29 cellular contexts compared by ENCODE assay signal in the genomic region with DNA sequence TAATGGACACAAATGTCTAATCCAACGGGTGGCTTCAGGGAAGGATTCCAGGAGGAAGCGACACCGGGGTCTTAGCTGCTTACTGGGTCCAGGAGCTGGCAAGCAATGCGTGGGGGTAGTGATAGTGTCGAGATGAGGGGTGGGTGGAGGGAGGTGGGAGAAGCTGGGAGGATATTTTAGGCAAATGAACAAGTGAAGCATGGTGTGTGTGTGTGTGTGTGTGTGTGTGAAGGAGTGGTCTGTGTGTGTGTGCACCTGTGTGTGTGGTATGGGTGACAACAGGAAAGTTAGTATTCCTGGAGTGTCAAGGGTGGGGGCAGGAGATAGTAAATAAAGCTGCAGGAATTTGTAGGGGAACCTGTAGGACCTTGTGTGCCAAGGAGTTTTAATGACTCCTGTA.
"Had no signal": no experiment of that assay in that cellular context is flagged by ENCODE, and none has a peak within 500 bp of the region (broad histone marks: within the 10 kb centered on the region; RNA-seq: fewer than 3 reads in every experiment).

No MANE protein-coding gene starts in this region.

- H3K27ac Mint-ChIP-seq: natural killer cell treated with Interleukin-12 subunit alpha and Interleukin-12 subunit beta and Interleukin-15 and Interleukin-18, amount 100 ng/mL, for 72 hours; nephron progenitor cell; progenitor cell of endocrine pancreas; stimulated activated effector memory CD8-positive, alpha-beta T cell treated with anti-CD3 and anti-CD28 coated beads, Interleukin-12 subunit alpha, Interleukin-12 subunit beta, amount 100 ng/mL, for 72 hours; stimulated activated naive CD8-positive, alpha-beta T cell treated with anti-CD3 and anti-CD28 coated beads, Interleukin-15, amount 100 ng/mL, for 72 hours; type B pancreatic cell had no signal

- H3K36me3 ChIP-seq: neutrophil, pancreas, right lobe of liver, sigmoid colon, suprapubic skin, tibial artery, transverse colon, upper lobe of right lung, uterus had no signal

- H3K4me1 ChIP-seq: pancreas, psoas muscle, right lobe of liver, testis, tibial artery, transverse colon, upper lobe of right lung, uterus had no signal

- H3K36me3 Mint-ChIP-seq: naive thymus-derived CD8-positive, alpha-beta T cell; natural killer cell treated with Interleukin-12 subunit alpha and Interleukin-12 subunit beta and Interleukin-15 and Interleukin-18, amount 100 ng/mL, for 72 hours; stimulated activated effector memory CD8-positive, alpha-beta T cell treated with anti-CD3 and anti-CD28 coated beads, Interleukin-12 subunit alpha, Interleukin-12 subunit beta, amount 100 ng/mL, for 72 hours; type B pancreatic cell had no signal

- H3K4me1 Mint-ChIP-seq: neural crest cell; stimulated activated effector memory CD8-positive, alpha-beta T cell treated with anti-CD3 and anti-CD28 coated beads, Interleukin-12 subunit alpha, Interleukin-12 subunit beta, amount 100 ng/mL, for 72 hours had no signal

- DNase-seq: naive thymus-derived CD8-positive, alpha-beta T cell; nephron progenitor cell; nucleus accumbens; pancreas; psoas muscle; right cardiac atrium; right lobe of liver; sigmoid colon; small intestine; stimulated activated CD4-positive, alpha-beta T cell treated with anti-CD3 and anti-CD28 coated beads, Interleukin-15, amount 100 ng/mL, for 24 hours; stimulated activated CD4-positive, alpha-beta T cell treated with anti-CD3 and anti-CD28 coated beads, Interleukin-2, amount 100 ng/mL, for 24 hours; stimulated activated CD4-positive, alpha-beta T cell treated with anti-CD3 and anti-CD28 coated beads, Interleukin-2, amount 100 ng/mL, for 48 hours; stimulated activated CD4-positive, alpha-beta T cell treated with anti-CD3 and anti-CD28 coated beads, Interleukin-4, amount 100 ng/mL, for 24 hours; stimulated activated naive CD4-positive, alpha-beta T cell; stimulated activated naive CD8-positive, alpha-beta T cell treated with anti-CD3 and anti-CD28 coated beads, Interleukin-15, amount 100 ng/mL, for 72 hours; stimulated activated naive CD8-positive, alpha-beta T cell treated with anti-CD3 and anti-CD28 coated beads, Interleukin-15, Interleukin-2, amounts not matched to agents 100 U/mL and 50 U/mL, for 24 hours; substantia nigra; testis; tibial artery; transverse colon; upper lobe of right lung; uterus had no signal

- H3K27me3 Mint-ChIP-seq: type B pancreatic cell had no signal

- H3K4me3 Mint-ChIP-seq: naive thymus-derived CD8-positive, alpha-beta T cell; natural killer cell treated with Interleukin-12 subunit alpha and Interleukin-12 subunit beta and Interleukin-15 and Interleukin-18, amount 100 ng/mL, for 72 hours; nephron progenitor cell; neural crest cell; stimulated activated effector memory CD8-positive, alpha-beta T cell treated with anti-CD3 and anti-CD28 coated beads, Interleukin-12 subunit alpha, Interleukin-12 subunit beta, amount 100 ng/mL, for 72 hours; stimulated activated naive CD8-positive, alpha-beta T cell treated with anti-CD3 and anti-CD28 coated beads, Interleukin-15, amount 100 ng/mL, for 72 hours; type B pancreatic cell had no signal

- H3K4me3 ChIP-seq: pancreas, psoas muscle, right lobe of liver, sigmoid colon, suprapubic skin, testis, tibial artery, transverse colon, upper lobe of right lung, uterus had no signal

- H3K9me3 Mint-ChIP-seq: natural killer cell treated with Interleukin-12 subunit alpha and Interleukin-12 subunit beta and Interleukin-15 and Interleukin-18, amount 100 ng/mL, for 72 hours; neural crest cell; stimulated activated effector memory CD8-positive, alpha-beta T cell treated with anti-CD3 and anti-CD28 coated beads, Interleukin-12 subunit alpha, Interleukin-12 subunit beta, amount 100 ng/mL, for 72 hours; stimulated activated naive CD8-positive, alpha-beta T cell treated with anti-CD3 and anti-CD28 coated beads, Interleukin-15, amount 100 ng/mL, for 72 hours; type B pancreatic cell had no signal

- H3K9me3 ChIP-seq: neutrophil, pancreas, psoas muscle, right lobe of liver, sigmoid colon, suprapubic skin, testis, tibial artery, transverse colon, upper lobe of right lung, uterus had no signal

- H3K27ac ChIP-seq: neutrophil, pancreas, psoas muscle, right lobe of liver, sigmoid colon, suprapubic skin, testis, tibial artery, transverse colon, upper lobe of right lung, uterus had no signal

- ATAC-seq: naive thymus-derived CD8-positive, alpha-beta T cell; natural killer cell treated with Interleukin-12 subunit alpha and Interleukin-12 subunit beta and Interleukin-15 and Interleukin-18, amount 100 ng/mL, for 72 hours; pancreas; psoas muscle; right lobe of liver; stimulated activated effector memory CD8-positive, alpha-beta T cell treated with anti-CD3 and anti-CD28 coated beads, Interleukin-12 subunit alpha, Interleukin-12 subunit beta, amount 100 ng/mL, for 72 hours; stimulated activated naive CD8-positive, alpha-beta T cell treated with anti-CD3 and anti-CD28 coated beads, Interleukin-15, amount 100 ng/mL, for 72 hours; upper lobe of right lung had no signal
